Comparison of ENCODE assay signal across 35 cellular contexts in genomic region chr10:107831772-107832171, GRCh38.
"Had no signal": no experiment of that assay in that cellular context is flagged by ENCODE, and none has a peak within 500 bp of the region (broad histone marks: within the 10 kb centered on the region; RNA-seq: fewer than 3 reads in every experiment).

No MANE protein-coding gene starts in this region.

- H3K9me3 ChIP-seq: MG63 had no signal

- H3K36me3 ChIP-seq: MG63 had no signal

- H3K27me3 ChIP-seq: MG63 had no signal

- DNase-seq: Karpas-422, Kasumi-1, MG63, MM.1S, MV-4-11, NCI-H1048, NCI-H1092, NCI-H1092 treated with DMSO at 0.1 percent for 48 hours, NCI-H1105, NCI-H1105 treated with DMSO at 0.1 percent for 48 hours, NCI-H1417, NCI-H1417 treated with DMSO at 0.1 percent for 48 hours, NCI-H1436, NCI-H1436 treated with DMSO at 0.1 percent for 48 hours, NCI-H146, NCI-H1694, NCI-H1694 treated with DMSO at 0.1 percent for 48 hours, NCI-H187, NCI-H187 treated with DMSO at 0.1 percent for 48 hours, NCI-H1930, NCI-H2029, NCI-H2029 treated with DMSO at 0.1 percent for 48 hours, NCI-H2081, NCI-H2081 treated with DMSO at 0.1 percent for 48 hours, NCI-H2107, NCI-H2171, NCI-H2171 treated with DMSO at 0.1 percent for 48 hours, NCI-H2227 treated with DMSO at 0.1 percent for 48 hours, NCI-H226, NCI-H345, NCI-H446, NCI-H446 treated with DMSO at 0.1 percent for 48 hours, NCI-H510A, NCI-H510A treated with DMSO at 0.1 percent for 48 hours, NCI-H524 had no signal

- H3K4me3 ChIP-seq: MG63 had no signal
